8 cellular contexts compared by ENCODE assay signal in the genomic region with DNA sequence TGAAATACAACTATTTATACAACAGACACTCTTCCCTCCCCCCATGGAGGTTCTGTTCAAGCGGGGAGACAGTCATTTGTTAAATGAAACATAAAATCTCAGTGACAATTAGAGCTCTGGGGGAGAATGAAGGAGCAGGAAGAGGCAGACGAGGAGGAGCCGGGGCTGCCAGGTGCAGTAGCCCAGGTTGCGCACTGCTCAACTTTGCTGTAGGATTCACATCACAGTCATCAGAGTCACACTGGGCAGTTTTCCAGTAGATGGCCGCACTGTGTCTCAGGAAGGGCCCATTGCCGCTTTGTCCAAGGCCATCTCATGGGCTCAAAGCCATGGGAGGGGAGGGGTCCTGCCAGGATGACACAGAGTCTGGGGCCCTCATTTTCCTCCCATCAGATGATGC.
DNase-seq lines count a peak whose midpoint lies in the region; ATAC-seq, FAIRE-seq and TF ChIP-seq lines count a peak whose summit lies in the region.
"Not testable (repeated sequence)": the region's sequence is repeated elsewhere in the genome, so short reads cannot be mapped to it uniquely, and the experiment has no call there.

No MANE protein-coding gene starts in this region.

- not testable (repeated sequence) for H3K36me3 Mint-ChIP-seq in H9 (ENCODE audit: insufficient read depth in 1 of 3, low read depth in 3 of 3); activated CD4-positive, alpha-beta T cell treated with anti-CD3 and anti-CD28 coated beads, Interleukin-2, amount 10 ng/mL, durations not matched to agents 24 days and 14 days (ENCODE audit: low read depth); astrocyte (ENCODE audit: low read depth, unreplicated experiment); neural progenitor cell

- H3K4me3 Mint-ChIP-seq in H9; activated CD4-positive, alpha-beta T cell treated with anti-CD3 and anti-CD28 coated beads, Interleukin-2, amount 10 ng/mL, durations not matched to agents 24 days and 14 days; astrocyte (ENCODE audit: unreplicated experiment); neural progenitor cell: not testable (repeated sequence)

- peak; percentile 5 to 16 for ATAC-seq in upper lobe of left lung (ENCODE audit: low FRiP score in 2 of 2)

- not testable (repeated sequence) for H3F3A ChIP-seq in neural progenitor cell (ENCODE audit: low read depth)

- not testable (repeated sequence) for H2BK12ac ChIP-seq in H9 (ENCODE audit: insufficient read length, low read depth, low read length)

- not testable (repeated sequence) for H3K56ac ChIP-seq in H9 (ENCODE audit: insufficient read length, low read depth, low read length)

- H3K4me1 Mint-ChIP-seq in H9; activated CD4-positive, alpha-beta T cell treated with anti-CD3 and anti-CD28 coated beads, Interleukin-2, amount 10 ng/mL, durations not matched to agents 24 days and 14 days; astrocyte (ENCODE audit: low read depth, unreplicated experiment); neural progenitor cell: not testable (repeated sequence)

- not testable (repeated sequence) for H2AFZ ChIP-seq in H9 (ENCODE audit: low read length); astrocyte (ENCODE audit: low read depth, low read length); neural progenitor cell (replicated peaks)

- H3K4me3 ChIP-seq in astrocyte (ENCODE audit: insufficient read depth, low read depth, low read length); esophagus muscularis mucosa; neural progenitor cell; sigmoid colon; upper lobe of left lung: not testable (repeated sequence)

- TF ChIP-seq EP300 in esophagus muscularis mucosa (IDR thresholded peaks at IDR 0.05); sigmoid colon (IDR thresholded peaks at IDR 0.05); upper lobe of left lung (IDR thresholded peaks at IDR 0.05): not testable (repeated sequence)

- not testable (repeated sequence) for H2BK120ac ChIP-seq in H9 (ENCODE audit: low read depth, low read length, poor library complexity, severe bottlenecking)

- WGBS in H9 (ENCODE audit: extremely low coverage, insufficient read length, low lambda C conversion rate): no CpG with 5 or more reads among the region's 6 CpGs
- 86% methylated on average over 1 of the region's 6 CpGs for WGBS in esophagus muscularis mucosa
- WGBS in sigmoid colon, 2 donors: 85 to 92% methylated on average over 6 of the region's 6 CpGs
- 93 to 98% methylated on average over 4 to 5 of the region's 6 CpGs for WGBS in upper lobe of left lung, 2 donors

- H4K5ac ChIP-seq in H9 (ENCODE audit: insufficient read length, low read depth, low read length): not testable (repeated sequence)

- not testable (repeated sequence) for H4K91ac ChIP-seq in H9 (ENCODE audit: insufficient read length, low read depth, low read length)

- not testable (repeated sequence) for H2AK5ac ChIP-seq in H9 (ENCODE audit: insufficient read length, low read length)

- not testable (repeated sequence) for H3K27me3 Mint-ChIP-seq in H9 (ENCODE audit: low read depth); activated CD4-positive, alpha-beta T cell treated with anti-CD3 and anti-CD28 coated beads, Interleukin-2, amount 10 ng/mL, durations not matched to agents 24 days and 14 days; astrocyte (ENCODE audit: low read depth, unreplicated experiment)
- H3K27me3 Mint-ChIP-seq in neural progenitor cell (ENCODE audit: insufficient read depth, low read depth): peaks cover 12% of the 10 kb centered on the region

- not testable (repeated sequence) for H3K9ac ChIP-seq in H9 (ENCODE audit: extremely low read depth, insufficient read length, low read length); astrocyte (ENCODE audit: low read length); neural progenitor cell

- intact Hi-C loops in activated CD4-positive, alpha-beta T cell treated with anti-CD3 and anti-CD28 coated beads, Interleukin-2, amount 10 ng/mL, durations not matched to agents 24 days and 14 days (cut with micrococcal nuclease); esophagus muscularis mucosa (cut with DNase I): not testable (repeated sequence)
- intact Hi-C loops in sigmoid colon (cut with DNase I): loop anchor here (10.0 kb wide), 1 partner anchor 369 kb away; no protein-coding TSS in a partner anchor

- H3K9me3 Mint-ChIP-seq in H9; activated CD4-positive, alpha-beta T cell treated with anti-CD3 and anti-CD28 coated beads, Interleukin-2, amount 10 ng/mL, durations not matched to agents 24 days and 14 days; astrocyte (ENCODE audit: unreplicated experiment); neural progenitor cell: not testable (repeated sequence)

- H3K23ac ChIP-seq in H9 (ENCODE audit: insufficient read length, low read depth, low read length): not testable (repeated sequence)

- H3K36me3 ChIP-seq in astrocyte (ENCODE audit: insufficient read depth, low read length); esophagus muscularis mucosa; neural progenitor cell; sigmoid colon; upper lobe of left lung: not testable (repeated sequence)

- TF ChIP-seq CTCF in H9 (conservative IDR thresholded peaks at IDR 0.05); astrocyte (IDR thresholded peaks at IDR 0.05; ENCODE audit: insufficient read depth, low read depth, low read length); esophagus muscularis mucosa (IDR thresholded peaks at IDR 0.05); neural progenitor cell (IDR thresholded peaks at IDR 0.05); sigmoid colon (IDR thresholded peaks at IDR 0.05); upper lobe of left lung (IDR thresholded peaks at IDR 0.05): not testable (repeated sequence)

- FAIRE-seq in astrocyte (lab: Jason Lieb, UNC): not testable (repeated sequence)

- not testable (repeated sequence) for H3K4me2 ChIP-seq in H9 (ENCODE audit: insufficient read depth, insufficient read length, low read length); astrocyte (ENCODE audit: low read length); neural progenitor cell

- not testable (repeated sequence) for H2BK15ac ChIP-seq in H9 (ENCODE audit: low read depth, low read length)

- not testable (repeated sequence) for H3K79me1 ChIP-seq in H9 (ENCODE audit: insufficient read depth, low read depth, low read length, poor library complexity, severe bottlenecking)

- peak; percentile 20 for DNase-seq in H9
- peak; percentile 41 for DNase-seq in activated CD4-positive, alpha-beta T cell treated with anti-CD3 and anti-CD28 coated beads, Interleukin-2, amount 10 ng/mL, durations not matched to agents 24 days and 14 days
- not testable (repeated sequence) for DNase-seq in astrocyte (ENCODE audit: low read depth); neural progenitor cell (ENCODE audit: low spot score); upper lobe of left lung
- DNase-seq in esophagus muscularis mucosa (ENCODE audit: extremely low spot score): peak; percentile 5
- DNase-seq in islet precursor cell: peak; percentile 51
- DNase-seq in sigmoid colon: peak; percentile 44

- H3K23me2 ChIP-seq in H9 (ENCODE audit: insufficient read length, low read depth, low read length, poor library complexity, severe bottlenecking): not testable (repeated sequence)

- H3K4me1 ChIP-seq in H9 (ENCODE audit: insufficient read depth, low read length); astrocyte (ENCODE audit: insufficient read depth, low read length); esophagus muscularis mucosa; neural progenitor cell; sigmoid colon; upper lobe of left lung: not testable (repeated sequence)

- not testable (repeated sequence) for H3K27ac ChIP-seq in H9 (ENCODE audit: insufficient read length, low read depth, low read length); astrocyte (ENCODE audit: low read depth, low read length); esophagus muscularis mucosa (replicated peaks in 1 of 4); neural progenitor cell; sigmoid colon; upper lobe of left lung

- H3K9me3 ChIP-seq in H9 (ENCODE audit: control insufficient read depth, low read depth, low read length); astrocyte (ENCODE audit: insufficient read depth, low read depth, low read length); esophagus muscularis mucosa; neural progenitor cell (ENCODE audit: low read depth); sigmoid colon; upper lobe of left lung: not testable (repeated sequence)

- H3K14ac ChIP-seq in H9 (ENCODE audit: insufficient read depth, low read length): not testable (repeated sequence)

- H2BK20ac ChIP-seq in H9 (ENCODE audit: low read depth, low read length, poor library complexity, severe bottlenecking): not testable (repeated sequence)

- not testable (repeated sequence) for H4K8ac ChIP-seq in H9 (replicated peaks; ENCODE audit: insufficient read length, low read depth, low read length)

- not testable (repeated sequence) for H3K4ac ChIP-seq in H9 (ENCODE audit: low read depth, low read length)

- not testable (repeated sequence) for H3K79me2 ChIP-seq in H9 (ENCODE audit: insufficient read depth, low read length); astrocyte (ENCODE audit: insufficient read depth, low read length); neural progenitor cell (ENCODE audit: low read depth)

- H3K18ac ChIP-seq in H9 (ENCODE audit: insufficient read length, low read depth, low read length): not testable (repeated sequence)

- TF ChIP-seq POLR2A in esophagus muscularis mucosa (IDR thresholded peaks at IDR 0.05; ENCODE audit: low read depth); sigmoid colon (IDR thresholded peaks at IDR 0.05); upper lobe of left lung (IDR thresholded peaks at IDR 0.05): not testable (repeated sequence)

- not testable (repeated sequence) for H3K27me3 ChIP-seq in H9 (ENCODE audit: insufficient read depth, low read length); astrocyte (ENCODE audit: insufficient read depth, low read length); esophagus muscularis mucosa; neural progenitor cell; sigmoid colon; upper lobe of left lung

- not testable (repeated sequence) for H4K20me1 ChIP-seq in H9 (ENCODE audit: control insufficient read depth, insufficient read depth, insufficient read length); astrocyte (ENCODE audit: insufficient read depth, low read length); neural progenitor cell (ENCODE audit: low read depth)

- H2BK5ac ChIP-seq in H9 (ENCODE audit: insufficient read length, low read length): not testable (repeated sequence)

- peak overlapping the region in 1 of 3 experiments; percentile 57; a peak in 1 of 7 replicates for H3K27ac Mint-ChIP-seq in H9
- H3K27ac Mint-ChIP-seq in activated CD4-positive, alpha-beta T cell treated with anti-CD3 and anti-CD28 coated beads, Interleukin-2, amount 10 ng/mL, durations not matched to agents 24 days and 14 days: not testable (repeated sequence)
- H3K27ac Mint-ChIP-seq in astrocyte (ENCODE audit: unreplicated experiment): peak overlapping the region; percentile 34
- H3K27ac Mint-ChIP-seq in neural progenitor cell: peak overlapping the region; percentile 86

- not testable (repeated sequence) for H3T11ph ChIP-seq in H9 (ENCODE audit: low read length)
